ENCODE assay signal across 25 cellular contexts in the genomic region with DNA sequence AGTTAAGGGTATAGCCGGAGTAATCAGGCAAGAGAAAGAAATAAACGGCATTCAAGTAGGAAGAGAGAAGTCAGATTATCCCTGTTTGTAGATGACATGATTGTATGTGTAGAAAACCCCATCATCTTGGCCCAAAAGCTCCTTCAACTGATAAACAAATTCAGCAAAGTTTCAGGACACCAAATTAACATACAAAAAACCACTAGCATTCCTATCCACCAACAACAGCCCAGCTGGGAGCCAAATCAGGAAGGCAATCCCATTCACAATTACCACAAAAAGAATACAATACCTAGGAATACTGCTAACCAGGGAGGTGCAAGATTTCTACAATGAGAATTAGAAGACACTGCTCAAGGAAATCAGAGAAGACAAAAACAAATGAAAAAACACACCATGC. TPM values are rescaled to one million over a fixed set of nuclear protein-coding genes. Genes with fewer than 3 reads are reported as not detected.
DNase-seq lines count a peak whose midpoint lies in the region; ATAC-seq, FAIRE-seq and TF ChIP-seq lines count a peak whose summit lies in the region.
"Had no signal": no experiment of that assay in that cellular context is flagged by ENCODE, and none has a peak within 500 bp of the region (broad histone marks: within the 10 kb centered on the region; RNA-seq: fewer than 3 reads in every experiment).

No MANE protein-coding gene starts in this region.

- 0 out of 4 replicates have a peak overlapping the region, but pooled peaks of 1 of the 2 experiments have one; percentile 1 for H3K4me2 ChIP-seq in H1 (ENCODE audit: insufficient read depth in 1 of 2, low read depth in 2 of 2, low read length in 2 of 2)
- H3K4me2 ChIP-seq: PC-9 had no signal

- peaks cover 0 to 48% of the 10 kb centered on the region in 2 experiments; a peak in 3 of 4 replicates for H3K79me2 ChIP-seq in H1 (ENCODE audit: control insufficient read depth in 1 of 2, insufficient read depth in 2 of 2, low read length in 2 of 2)

- H2BK12ac ChIP-seq in H1 (ENCODE audit: low read depth, low read length), result no peak overlapping the region

- POLR2A ChIA-PET in H1 (lab: Charles Lee; ENCODE audit: partially characterized antibody), result no interaction called here

- no peak overlapping the region for H3K18ac ChIP-seq in H1 (ENCODE audit: extremely low read depth, low read length)

- CTCF ChIA-PET in H1 (lab: Charles Lee; ENCODE audit: partially characterized antibody), result interaction anchor here (1.1 kb wide), 1 partner anchor 102 kb away, joined by 3 read pairs; no protein-coding TSS in a partner anchor

- DNase-seq in EH (ENCODE audit: low read depth) (peak; percentile 28), H1 (ENCODE audit: low read depth in 1 of 2, low spot score in 2 of 2) (no peak), myocyte (ENCODE audit: low read depth) (peak; percentile 30), DMS114 treated with DMSO at 0.1 percent for 48 hours (lab: John Stamatoyannopoulos, UW; ENCODE audit: unreplicated experiment) (no peak)
- DNase-seq: 8988T; ACHN; H7; HFFc6; IMR-90; KG1; MG63; NCI-H2029; NCI-H446 treated with DMSO at 0.1 percent for 48 hours; NCI-H526; NCI-H82; NK-92 treated with Interleukin-12 subunit alpha and Interleukin-12 subunit beta, amount 100 ng/mL, for 24 hours; PC-9; SJCRH30 had no signal

- H3K9me3 ChIP-seq in HUES48 (ENCODE audit: control insufficient read depth, insufficient read depth, low read length) (no peaks in the 10 kb centered on the region), H1 (ENCODE audit: insufficient read depth in 2 of 2, low read depth in 1 of 2, low read length in 1 of 2) (no peaks in the 10 kb centered on the region; a peak in 1 of 4 replicates), gastroesophageal sphincter (no peaks in the 10 kb centered on the region)

- H2BK5ac ChIP-seq in H1 (ENCODE audit: low read depth, low read length), result no peak overlapping the region

- ATAC-seq in gastroesophageal sphincter (no peak), HG03025 (IDR thresholded peaks at IDR 0.05; ENCODE audit: low FRiP score, unreplicated experiment) (no peak), GM18870 (IDR thresholded peaks at IDR 0.05; ENCODE audit: unreplicated experiment) (no peak)
- ATAC-seq: Right ventricle myocardium inferior, SK-N-SH treated with all-trans-retinoic acid at 6 μM for 48 hours had no signal

- TF ChIP-seq CTCF in H1 (IDR thresholded peaks at IDR 0.05; ENCODE audit: control extremely low read depth in 1 of 3, insufficient read depth in 1 of 3, low read depth in 1 of 3, low read length in 3 of 3) (no peak), gastroesophageal sphincter (IDR thresholded peaks at IDR 0.05) (no peak)

- H3K36me3 ChIP-seq in HUES48 (ENCODE audit: control insufficient read depth, insufficient read depth, low read length) (no peaks in the 10 kb centered on the region), H1 (ENCODE audit: control insufficient read depth in 2 of 4, insufficient read depth in 4 of 4, low read length in 3 of 4) (peaks cover 0 to 2% (median 0%) of the 10 kb centered on the region in 4 experiments; a peak in 1 of 8 replicates), gastroesophageal sphincter (no peaks in the 10 kb centered on the region)

- H3K4ac ChIP-seq in H1 (replicated peaks; ENCODE audit: insufficient read length, low read depth, low read length), result no peak overlapping the region

- TF ChIP-seq POLR2A in H1 (IDR thresholded peaks at IDR 0.05; ENCODE audit: control extremely low read depth in 1 of 2, low read depth in 2 of 2, low read length in 2 of 2) (no peak), gastroesophageal sphincter (IDR thresholded peaks at IDR 0.05) (no peak)

- H4K20me1 ChIP-seq in H1 (replicated peaks in 1 of 2; ENCODE audit: control insufficient read depth in 1 of 2, insufficient read depth in 2 of 2, low read length in 2 of 2), result peaks cover 2% of the 10 kb centered on the region in 2 experiments

- no peak overlapping the region for H3K9ac ChIP-seq in HUES48 (ENCODE audit: low read depth, low read length)
- H3K9ac ChIP-seq in H1 (replicated peaks in 1 of 4; ENCODE audit: extremely low read depth in 1 of 4, low read depth in 3 of 4, low read length in 3 of 4), result no peak overlapping the region

- H3K4me3 ChIP-seq in HUES48 (ENCODE audit: low read depth, low read length) (no peak overlapping the region), H1 (ENCODE audit: extremely low read depth in 1 of 4, insufficient read depth in 2 of 4, low read depth in 3 of 4, low read length in 4 of 4) (no peak overlapping the region), gastroesophageal sphincter (no peak overlapping the region)
- H3K4me3 ChIP-seq: MG63, PC-9, SJCRH30 had no signal

- TF ChIP-seq EP300 in H1 (IDR thresholded peaks at IDR 0.05; ENCODE audit: borderline replicate concordance in 1 of 2, low read depth in 2 of 2, low read length in 2 of 2) (no peak), gastroesophageal sphincter (IDR thresholded peaks at IDR 0.05) (no peak)

- no peak overlapping the region for H3K56ac ChIP-seq in H1 (replicated peaks; ENCODE audit: insufficient read length, low read depth, low read length)

- 89% methylated on average over 2 of the region's 2 CpGs; no CpG with 5 or more reads in 1 of the 2 experiments for WGBS in H1 (ENCODE audit: extremely low coverage in 1 of 2, insufficient coverage in 1 of 2, insufficient read length in 1 of 2, insufficient replicate concordance in 2 of 2, low coverage in 1 of 2, low lambda C conversion rate in 2 of 2, missing lambda C conversion rate in 1 of 2), 2 experiments
- WGBS in gastroesophageal sphincter (ENCODE audit: low coverage in 1 of 2), 2 donors, result 100% methylated on average over 1 to 2 of the region's 2 CpGs

- no peak overlapping the region for H2BK15ac ChIP-seq in H1 (ENCODE audit: low read length)

- no peak overlapping the region for H2AFZ ChIP-seq in H1 (ENCODE audit: low read length)
- H2AFZ ChIP-seq: PC-9 had no signal

- no peak overlapping the region for H3K14ac ChIP-seq in H1 (ENCODE audit: insufficient read length)

- no peak overlapping the region for H3K23ac ChIP-seq in H1 (ENCODE audit: insufficient read length)

- H4K5ac ChIP-seq in H1 (ENCODE audit: insufficient read length, low read depth, low read length), result no peak overlapping the region

- no peak overlapping the region for H2BK20ac ChIP-seq in H1 (ENCODE audit: low read length)

- no peaks in the 10 kb centered on the region for H3K79me1 ChIP-seq in H1 (ENCODE audit: low read depth, low read length)

- H2BK120ac ChIP-seq in H1 (replicated peaks; ENCODE audit: low read depth, low read length), result no peak overlapping the region

- H3K27me3 ChIP-seq in HUES48 (ENCODE audit: control insufficient read depth, insufficient read depth, low read length) (no peaks in the 10 kb centered on the region), H1 (replicated peaks in 1 of 4; ENCODE audit: control insufficient read depth in 3 of 4, extremely low read depth in 1 of 4, insufficient read depth in 3 of 4, low read length in 3 of 4) (no peaks in the 10 kb centered on the region), gastroesophageal sphincter (no peaks in the 10 kb centered on the region)
- H3K27me3 ChIP-seq: MG63, SJCRH30 had no signal

- H3K4me1 ChIP-seq in HUES48 (ENCODE audit: control insufficient read depth, insufficient read depth, low read length) (0 out of 2 replicates have a peak, but pooled peaks cover 9% of the 10 kb centered on the region), H1 (replicated peaks in 1 of 4; ENCODE audit: control insufficient read depth in 3 of 4, insufficient read depth in 4 of 4, low read length in 3 of 4) (peaks cover 0 to 4% (median 0%) of the 10 kb centered on the region in 4 experiments; a peak in 3 of 7 replicates), gastroesophageal sphincter (peaks cover 0 to 4% (median 0%) of the 10 kb centered on the region in 3 donors)
- H3K4me1 ChIP-seq: SJCRH30 had no signal

- H4K8ac ChIP-seq in H1 (ENCODE audit: extremely low read depth, insufficient read depth, low read length), result no peak overlapping the region

- peak; percentile 63 for FAIRE-seq in H1 (lab: Jason Lieb, UNC)
- FAIRE-seq: G401.6 had no signal

- no peaks in the 10 kb centered on the region for H3K23me2 ChIP-seq in H1 (ENCODE audit: low read depth, low read length)

- no peak overlapping the region for H4K91ac ChIP-seq in H1 (replicated peaks; ENCODE audit: insufficient read length, low read length)

- H2AK5ac ChIP-seq in H1 (ENCODE audit: low read depth, low read length), result no peak overlapping the region

- no peak for TF ChIP-seq RAD21 in H1 (IDR thresholded peaks at IDR 0.05 in 1 of 2, conservative IDR thresholded peaks at IDR 0.05 in 1 of 2; ENCODE audit: low read depth in 2 of 2, low read length in 2 of 2)

- H3K27ac ChIP-seq in HUES48 (ENCODE audit: low read depth, low read length), result peak overlapping the region; percentile 35
- no peak overlapping the region for H3K27ac ChIP-seq in H1 (ENCODE audit: low read depth, low read length)
- H3K27ac ChIP-seq in gastroesophageal sphincter, result no peak overlapping the region
- H3K27ac ChIP-seq: PC-9, SJCRH30 had no signal

TF ChIP-seq in H1, 55 proteins besides CTCF, POLR2A, EP300 and RAD21:
- TF ChIP-seq, protein P1, sequence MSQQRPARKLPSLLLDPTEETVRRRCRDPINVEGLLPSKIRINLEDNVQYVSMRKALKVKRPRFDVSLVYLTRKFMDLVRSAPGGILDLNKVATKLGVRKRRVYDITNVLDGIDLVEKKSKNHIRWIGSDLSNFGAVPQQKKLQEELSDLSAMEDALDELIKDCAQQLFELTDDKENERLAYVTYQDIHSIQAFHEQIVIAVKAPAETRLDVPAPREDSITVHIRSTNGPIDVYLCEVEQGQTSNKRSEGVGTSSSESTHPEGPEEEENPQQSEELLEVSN (IDR thresholded peaks at IDR 0.05), result no peak
- no peak for TF ChIP-seq SP2 (IDR thresholded peaks at IDR 0.05; ENCODE audit: low read length)
- TF ChIP-seq KDM4A (IDR thresholded peaks at IDR 0.05; ENCODE audit: low read depth, low read length, severe bottlenecking), result no peak
- TF ChIP-seq JUN (IDR thresholded peaks at IDR 0.05; ENCODE audit: low read depth, low read length), result no peak
- TF ChIP-seq BACH1 (IDR thresholded peaks at IDR 0.05; ENCODE audit: low read length), result no peak
- TF ChIP-seq TBP (IDR thresholded peaks at IDR 0.05; ENCODE audit: low read depth, low read length), result no peak

RNA-seq across cellular contexts. Expression of a gene that starts 45.3 kb away (rescaled TPM):
- total RNA-seq in H1 (2021; fragmentation: NEBNext Ultra II Directional; extraction: Animal tissue kit (Norgen Biotek cat#: 25700)), result 35.4 and 36.9 TPM in 2 replicates
- polyA plus RNA-seq in H1 (2011; rRNA removed), result 20.5 and 23.3 TPM in 2 replicates
- 21.4 TPM for polyA plus RNA-seq in H1 (2011; cell fraction: cytosol; rRNA removed)
- polyA plus RNA-seq in H1 (2011; cell fraction: nucleus; rRNA removed), result 69.9 TPM
- polyA plus RNA-seq in H1 (2012, experiment 1 of 2), result 20.0 to 29.7 TPM (median 28.7 TPM) in 4 replicates
- polyA plus RNA-seq in H1 (2012, experiment 2 of 2), result 21.6 TPM
- 15.1 TPM for polyA plus RNA-seq in H1 (2013, experiment 1 of 2)
- polyA plus RNA-seq in H1 (2013, experiment 2 of 2), result 15.5 TPM
- 50.4 and 56.1 TPM in 2 replicates for polyA minus RNA-seq in H1 (2011; rRNA and poly(A)+ RNA removed)
- polyA minus RNA-seq in H1 (2011; cell fraction: cytosol; rRNA and poly(A)+ RNA removed), result 31.9 TPM
- polyA minus RNA-seq in H1 (2011; cell fraction: nucleus; rRNA and poly(A)+ RNA removed), result 67.3 TPM
- total RNA-seq in myocyte (41.3 and 70.3 TPM in 2 replicates), gastroesophageal sphincter (10 to 100 TPM; 31.1 to 76.9 (median 73.4) TPM)
- 56.4 TPM for polyA plus RNA-seq in myocyte (2012)

Comparison
In these comparisons a context has a peak if more than half of its experiments do, and no peak if none do; other contexts are left out.
1. DNase-seq: peak in EH (single experiment) and myocyte (single experiment); none in H1 (0 of 2) and DMS114 treated with DMSO at 0.1 percent for 48 hours (single experiment).